In genomic region chr18:43830303-43830702, GRCh38 we compare ENCODE assay signal across 22 cellular contexts.
"Had no signal": no experiment of that assay in that cellular context is flagged by ENCODE, and none has a peak within 500 bp of the region (broad histone marks: within the 10 kb centered on the region; RNA-seq: fewer than 3 reads in every experiment).

No MANE protein-coding gene starts in this region.

- H3K27ac ChIP-seq: ascending aorta, cardiac muscle cell, WERI-Rb-1 had no signal

- ATAC-seq: activated T-cell treated with anti-CD3 and anti-CD28 coated beads, Interleukin-2, amount 50 U/mL, for 72 hours; activated T-helper 17 cell treated with anti-CD3 and anti-CD28 coated beads, Interleukin-2, amount 50 U/mL, for 72 hours; Panc1 had no signal

- H3K36me3 ChIP-seq: ascending aorta, cardiac muscle cell, WERI-Rb-1 had no signal

- H3K9me3 ChIP-seq: ascending aorta had no signal

- H3K4me1 ChIP-seq: ascending aorta had no signal

- H3K4me3 ChIP-seq: ascending aorta, cardiac muscle cell had no signal

- H3K27me3 ChIP-seq: ascending aorta, cardiac muscle cell had no signal

- DNase-seq: activated CD4-positive, alpha-beta memory T cell treated with anti-CD3 and anti-CD28 coated beads, Interleukin-2, amount 10 ng/mL, durations not matched to agents 7 days and 5 days; activated CD4-positive, alpha-beta T cell treated with anti-CD3 and anti-CD28 coated beads for 1 hour; activated CD4-positive, alpha-beta T cell treated with anti-CD3 and anti-CD28 coated beads for 48 hours; activated CD4-positive, CD25-positive, alpha-beta regulatory T cell; activated gamma-delta T cell; activated naive CD4-positive, alpha-beta T cell treated with Interleukin-2 at 50 U/mL for 16 hours; activated naive CD8-positive, alpha-beta T cell treated with anti-CD3 and anti-CD28 coated beads, Interleukin-2, amount 10 ng/mL, durations not matched to agents 7 days and 5 days; activated T-cell treated with anti-CD3 and anti-CD28 coated beads, Interleukin-2, amount 50 U/mL, for 1 hour; activated T-cell treated with anti-CD3 and anti-CD28 coated beads, Interleukin-2, amount 50 U/mL, for 72 hours; amygdala; Karpas-422; KBM-7; NCI-H187 treated with DMSO at 0.1 percent for 48 hours; NCI-H524 treated with DMSO at 0.1 percent for 48 hours; SIG-M5; SW 1271; T1000; WERI-Rb-1 had no signal
